10 cellular contexts compared by ENCODE assay signal in the genomic region with DNA sequence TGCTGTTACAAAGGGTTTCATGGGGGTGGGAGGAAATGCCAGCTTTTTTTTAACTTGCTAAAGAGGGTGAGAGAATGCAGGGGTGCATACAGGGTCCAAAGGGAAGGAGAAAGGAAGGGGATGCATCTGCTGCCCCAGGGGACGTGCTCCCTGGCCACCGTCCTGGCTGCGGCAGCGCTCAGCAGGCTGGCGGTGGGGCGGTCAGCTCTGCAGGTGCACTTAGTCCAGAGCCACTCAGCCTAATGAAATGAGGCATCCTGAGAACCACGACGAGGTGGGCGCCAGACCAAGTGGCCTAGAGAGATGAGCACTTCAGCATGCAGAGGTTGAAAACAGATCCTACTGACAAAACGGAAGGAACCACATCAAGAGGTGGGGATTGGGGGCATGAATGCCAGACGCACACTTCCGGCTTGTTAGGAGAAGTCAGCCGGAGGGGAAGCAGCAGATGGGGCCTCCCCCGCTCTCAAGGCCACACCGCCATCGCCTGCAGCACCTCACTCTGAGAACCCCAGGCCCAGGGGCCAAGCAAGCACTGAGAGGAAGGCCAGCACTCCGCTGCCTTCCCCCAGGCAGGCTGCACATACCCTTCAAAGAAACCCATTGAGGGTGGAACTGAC.
DNase-seq lines count a peak whose midpoint lies in the region; ATAC-seq, FAIRE-seq and TF ChIP-seq lines count a peak whose summit lies in the region.
"Had no signal": no experiment of that assay in that cellular context is flagged by ENCODE, and none has a peak within 500 bp of the region (broad histone marks: within the 10 kb centered on the region; RNA-seq: fewer than 3 reads in every experiment).

No MANE protein-coding gene starts in this region.

- DNase-seq in GM18507 (ENCODE audit: extremely low spot score, insufficient read length, low read depth) (peak; percentile 18), RPMI8226 (no peak), OCI-M1 (lab: John Stamatoyannopoulos, UW) (no peak)
- DNase-seq in activated naive CD8-positive, alpha-beta T cell treated with anti-CD3 and anti-CD28 coated beads, Interleukin-2, amount 50 U/mL, for 16 hours (ENCODE audit: low read depth, low spot score) = peak; percentile 21
- DNase-seq in stimulated activated CD8-positive, alpha-beta memory T cell treated with anti-CD3 and anti-CD28 coated beads, Interleukin-12 subunit alpha, Interleukin-12 subunit beta, amount 100 ng/mL, for 1 hour (ENCODE audit: low read depth) = peak; percentile 35
- no peak for DNase-seq in effector memory CD4-positive, alpha-beta T cell
- DNase-seq: NCI-H1105 treated with DMSO at 0.1 percent for 48 hours, substantia nigra had no signal

- peak overlapping the region; percentile 57 for H3K27ac ChIP-seq in OCI-LY1 (ENCODE audit: low read depth, low read length, poor library complexity, severe bottlenecking)
- no peak overlapping the region for H3K27ac ChIP-seq in effector memory CD4-positive, alpha-beta T cell (ENCODE audit: insufficient read depth, low read length, poor library complexity, severe bottlenecking)

- peak; percentile 18 for FAIRE-seq in GM18507 (lab: Jason Lieb, UNC)

- no peak overlapping the region for H2AFZ ChIP-seq in OCI-LY1 (ENCODE audit: low read length)

- H3K79me2 ChIP-seq in OCI-LY1 (ENCODE audit: insufficient read depth, low read length) = no peaks in the 10 kb centered on the region

- H3K4me2 ChIP-seq in OCI-LY1 (ENCODE audit: low read length) = peak overlapping the region; percentile 56

- H3K9me3 ChIP-seq in OCI-LY1 (ENCODE audit: low read length) = no peaks in the 10 kb centered on the region
- H3K9me3 ChIP-seq in effector memory CD4-positive, alpha-beta T cell (ENCODE audit: control insufficient read depth, low read length) = no peaks in the 10 kb centered on the region

- H3K27me3 ChIP-seq in OCI-LY1 (ENCODE audit: insufficient read depth, low read length) = no peaks in the 10 kb centered on the region
- no peaks in the 10 kb centered on the region for H3K27me3 ChIP-seq in effector memory CD4-positive, alpha-beta T cell (replicated peaks; ENCODE audit: control insufficient read depth, insufficient read depth, low read length, poor library complexity, severe bottlenecking)

- H3K4me3 ChIP-seq in OCI-LY1 (ENCODE audit: low read depth, low read length, poor library complexity, severe bottlenecking) = peak overlapping the region; percentile 50
- H3K4me3 ChIP-seq in effector memory CD4-positive, alpha-beta T cell (ENCODE audit: insufficient read depth, low read depth, low read length, poor library complexity, severe bottlenecking) = no peak overlapping the region

- TF ChIP-seq CTCF in OCI-LY1 (IDR thresholded peaks at IDR 0.05; ENCODE audit: low read length) = no peak

- H3F3A ChIP-seq in OCI-LY1 (ENCODE audit: insufficient read depth, low read length) = no peaks in the 10 kb centered on the region

- peaks cover 13% of the 10 kb centered on the region for H3K36me3 ChIP-seq in OCI-LY1 (ENCODE audit: insufficient read depth, low read length)
- peaks cover 5% of the 10 kb centered on the region for H3K36me3 ChIP-seq in effector memory CD4-positive, alpha-beta T cell (ENCODE audit: control insufficient read depth, insufficient read depth, low read length)

- peaks cover 17% of the 10 kb centered on the region for H3K4me1 ChIP-seq in OCI-LY1 (ENCODE audit: insufficient read depth, low read length, severe bottlenecking)
- H3K4me1 ChIP-seq in effector memory CD4-positive, alpha-beta T cell (ENCODE audit: control insufficient read depth, insufficient read depth, low read length, poor library complexity, severe bottlenecking) = no peaks in the 10 kb centered on the region

- H4K20me1 ChIP-seq in OCI-LY1 (ENCODE audit: insufficient read depth, low read length) = no peaks in the 10 kb centered on the region

- no peak for ATAC-seq in HG03457 (IDR thresholded peaks at IDR 0.05; ENCODE audit: unreplicated experiment)

- no peaks in the 10 kb centered on the region for H3K9me2 ChIP-seq in OCI-LY1 (ENCODE audit: low read depth, low read length)

- H3K9ac ChIP-seq in OCI-LY1 (ENCODE audit: low read length) = peak overlapping the region; percentile 67

Comparison
In these comparisons a context has a peak if more than half of its experiments do, and no peak if none do; other contexts are left out.
1. DNase-seq: peak in GM18507 (single experiment), activated naive CD8-positive, alpha-beta T cell treated with anti-CD3 and anti-CD28 coated beads, Interleukin-2, amount 50 U/mL, for 16 hours (single experiment) and stimulated activated CD8-positive, alpha-beta memory T cell treated with anti-CD3 and anti-CD28 coated beads, Interleukin-12 subunit alpha, Interleukin-12 subunit beta, amount 100 ng/mL, for 1 hour (single experiment); none in effector memory CD4-positive, alpha-beta T cell (0 of 3), RPMI8226 (single experiment) and OCI-M1 (single experiment).